8 cellular contexts compared by ENCODE assay signal in genomic region chr5:111072949-111073682, GRCh38. TPM values are rescaled to one million over a fixed set of nuclear protein-coding genes. Genes with fewer than 3 reads are reported as not detected.
DNase-seq lines count a peak whose midpoint lies in the region; ATAC-seq and TF ChIP-seq lines count a peak whose summit lies in the region.

No MANE protein-coding gene starts in this region.

- no peak for DNase-seq in AG09309 (ENCODE audit: low read depth)
- DNase-seq in SK-N-MC (ENCODE audit: low read depth, low spot score), result no peak
- DNase-seq in activated naive CD8-positive, alpha-beta T cell treated with anti-CD3 and anti-CD28 coated beads for 36 hours, result peak; percentile 78
- peak; percentile 20 for DNase-seq in hepatocyte (ENCODE audit: low spot score)
- DNase-seq in gastrocnemius medialis, result peak; percentile 58 to 64
- no peak for DNase-seq in HPDE6-E6E7 (ENCODE audit: extremely low spot score)

- H3K27me3 Mint-ChIP-seq in activated naive CD8-positive, alpha-beta T cell treated with anti-CD3 and anti-CD28 coated beads for 36 hours, result peaks cover 69% of the 10 kb centered on the region

- no peaks in the 10 kb centered on the region for H3K9me3 Mint-ChIP-seq in activated naive CD8-positive, alpha-beta T cell treated with anti-CD3 and anti-CD28 coated beads for 36 hours

- H3K4me1 ChIP-seq in hepatocyte (ENCODE audit: insufficient read depth), result peaks cover 7% of the 10 kb centered on the region
- peaks cover 7 to 8% of the 10 kb centered on the region in 2 donors for H3K4me1 ChIP-seq in gastrocnemius medialis

- H3K4me2 ChIP-seq in hepatocyte, result peak overlapping the region; percentile 84

- TF ChIP-seq POLR2A in gastrocnemius medialis (IDR thresholded peaks at IDR 0.05), result no peak

- peak; percentile 53 for ATAC-seq in GM19452 (IDR thresholded peaks at IDR 0.05; ENCODE audit: unreplicated experiment)
- ATAC-seq in HG03521 (IDR thresholded peaks at IDR 0.05; ENCODE audit: unreplicated experiment), result peak; percentile 80
- peak; percentile 82 to 93 for ATAC-seq in gastrocnemius medialis

- no peaks in the 10 kb centered on the region for H3K79me2 ChIP-seq in hepatocyte

- H2AFZ ChIP-seq in hepatocyte, result peak overlapping the region; percentile 57

- peaks cover 71% of the 10 kb centered on the region for H3K27me3 ChIP-seq in hepatocyte
- peaks cover 3 to 27% (median 8%) of the 10 kb centered on the region in 3 donors for H3K27me3 ChIP-seq in gastrocnemius medialis

- H3K9me2 ChIP-seq in hepatocyte (replicated peaks; ENCODE audit: insufficient read depth), result no peaks in the 10 kb centered on the region

- intact Hi-C loops in gastrocnemius medialis (cut with DNase I; ENCODE audit: low total_unique reads), result no loop called here

- TF ChIP-seq CTCF in AG09309 (IDR thresholded peaks at IDR 0.05; ENCODE audit: control insufficient read depth, insufficient read depth, low read depth, low read length, missing control alignments) (no peak), hepatocyte (IDR thresholded peaks at IDR 0.05; ENCODE audit: poor library complexity) (no peak), gastrocnemius medialis (IDR thresholded peaks at IDR 0.05 in 4 of 5, conservative IDR thresholded peaks at IDR 0.05 in 1 of 5) (no peak)

- H3K4me1 Mint-ChIP-seq in activated naive CD8-positive, alpha-beta T cell treated with anti-CD3 and anti-CD28 coated beads for 36 hours, result peaks cover 37% of the 10 kb centered on the region

- H3K27ac ChIP-seq in SK-N-MC (no peak overlapping the region), hepatocyte (no peak overlapping the region), gastrocnemius medialis (peak overlapping the region; percentile 26 to 57 (median 34))

- H3K36me3 Mint-ChIP-seq in activated naive CD8-positive, alpha-beta T cell treated with anti-CD3 and anti-CD28 coated beads for 36 hours, result peaks cover 2% of the 10 kb centered on the region

- H3K36me3 ChIP-seq in SK-N-MC (ENCODE audit: insufficient read depth, low read length), result no peaks in the 10 kb centered on the region
- no peaks in the 10 kb centered on the region for H3K36me3 ChIP-seq in hepatocyte (replicated peaks; ENCODE audit: insufficient read depth, low read depth)
- no peaks in the 10 kb centered on the region for H3K36me3 ChIP-seq in gastrocnemius medialis

- H3K4me3 ChIP-seq in AG09309 (ENCODE audit: control insufficient read depth, low read depth, low read length) (peak overlapping the region; percentile 71), SK-N-MC (peak overlapping the region; percentile 88), hepatocyte (peak overlapping the region; percentile 11), gastrocnemius medialis (peak overlapping the region; percentile 52 to 71 (median 64))

- peak overlapping the region; percentile 92 for H3K4me3 Mint-ChIP-seq in activated naive CD8-positive, alpha-beta T cell treated with anti-CD3 and anti-CD28 coated beads for 36 hours

- peak overlapping the region; percentile 5 for H3K27ac Mint-ChIP-seq in activated naive CD8-positive, alpha-beta T cell treated with anti-CD3 and anti-CD28 coated beads for 36 hours

- H3K9me3 ChIP-seq in SK-N-MC (ENCODE audit: low read depth, low read length) (no peaks in the 10 kb centered on the region), hepatocyte (ENCODE audit: low read depth) (no peaks in the 10 kb centered on the region), gastrocnemius medialis (no peaks in the 10 kb centered on the region)

- H4K20me1 ChIP-seq in hepatocyte (ENCODE audit: insufficient read depth, poor library complexity, severe bottlenecking), result no peaks in the 10 kb centered on the region

- WGBS in hepatocyte (ENCODE audit: low lambda C conversion rate, missing lambda C conversion rate), result 1% methylated on average over 42 of the region's 44 CpGs

- in situ Hi-C loops in gastrocnemius medialis (cut with MboI; ENCODE audit: low sequenced_read_pairs in 4 of 4), result loop anchor here in 1 of 4 donors (25.0 kb wide), 1 partner anchor 311 kb away; no protein-coding TSS in a partner anchor

- H3K9ac ChIP-seq in SK-N-MC (ENCODE audit: insufficient read length), result peak overlapping the region; percentile 66

RNA-seq across cellular contexts. Expression of gene TSLP, which starts 1.6 kb away (rescaled TPM):
- 1 to 10 TPM in 1 of 2 experiments, under 1 TPM in 1; 0.99 to 1.1 TPM for total RNA-seq in activated naive CD8-positive, alpha-beta T cell treated with anti-CD3 and anti-CD28 coated beads for 36 hours
- total RNA-seq in hepatocyte, result 0.07 and 0.08 TPM in 2 replicates
- polyA plus RNA-seq in hepatocyte, result 0.27 and 0.36 TPM in 2 replicates
- under 1 TPM in 2 of 4 donors, not detected in 2; 0.36 to 0.58 TPM for total RNA-seq in gastrocnemius medialis

RNA-seq across cellular contexts. Expression of gene WDR36, which starts 19.0 kb away (rescaled TPM):
- 10 to 100 TPM; 79.7 to 80.7 TPM for total RNA-seq in activated naive CD8-positive, alpha-beta T cell treated with anti-CD3 and anti-CD28 coated beads for 36 hours
- total RNA-seq in hepatocyte, result 28.7 and 31.7 TPM in 2 replicates
- polyA plus RNA-seq in hepatocyte, result 9.1 and 9.3 TPM in 2 replicates
- total RNA-seq in gastrocnemius medialis, result 10 to 100 TPM; 13.6 to 28.2 (median 22.3) TPM

Comparison
In these comparisons a context has a peak if more than half of its experiments do, and no peak if none do; other contexts are left out.
1. DNase-seq: peak in activated naive CD8-positive, alpha-beta T cell treated with anti-CD3 and anti-CD28 coated beads for 36 hours (single experiment), hepatocyte (single experiment) and gastrocnemius medialis (2 of 2); none in AG09309 (single experiment), SK-N-MC (single experiment) and HPDE6-E6E7 (single experiment).
2. H3K4me3 ChIP-seq: peak in every context shown above with its lines; median percentile 88 in SK-N-MC; 71 in AG09309; 64 in gastrocnemius medialis; 11 in hepatocyte.
3. H3K27ac ChIP-seq: peak in gastrocnemius medialis (4 of 4); none in SK-N-MC (single experiment) and hepatocyte (single experiment).
4. Peak in every context shown above with its lines, with median percentiles within 50 percentile points of each other: ATAC-seq.